ENCODE assay signal across 1 cellular context in the genomic region with DNA sequence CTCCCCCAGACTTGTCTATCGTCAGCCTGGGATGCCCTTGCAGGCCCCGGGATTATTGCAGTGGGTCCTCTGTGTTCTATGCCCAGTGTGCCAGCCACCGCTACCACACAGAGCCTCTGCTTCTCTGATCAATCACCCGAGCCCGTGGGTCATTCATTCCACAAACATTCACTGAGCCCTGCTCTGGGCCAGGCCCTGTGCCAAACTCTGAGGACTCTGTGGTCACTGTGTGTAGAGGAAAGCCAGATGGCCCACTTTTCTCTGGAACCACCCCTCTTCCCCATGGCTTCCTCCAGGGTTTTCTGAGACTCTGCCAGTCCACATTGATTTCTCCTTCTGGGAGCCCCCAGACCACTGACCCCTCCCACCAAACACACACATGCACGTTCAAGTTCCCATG.
TF ChIP-seq lines count a peak whose summit lies in the region.

No MANE protein-coding gene starts in this region.

TF ChIP-seq in H1, 55 proteins besides CTCF, POLR2A, EP300 and RAD21 (continued from another document):
- TF ChIP-seq, protein P1, sequence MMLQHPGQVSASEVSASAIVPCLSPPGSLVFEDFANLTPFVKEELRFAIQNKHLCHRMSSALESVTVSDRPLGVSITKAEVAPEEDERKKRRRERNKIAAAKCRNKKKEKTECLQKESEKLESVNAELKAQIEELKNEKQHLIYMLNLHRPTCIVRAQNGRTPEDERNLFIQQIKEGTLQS (IDR thresholded peaks at IDR 0.05; ENCODE audit: insufficient read depth, low read depth, low read length) = no peak
- no peak for TF ChIP-seq CBX5 (IDR thresholded peaks at IDR 0.05; ENCODE audit: low read depth, low read length)
- TF ChIP-seq MAFK (IDR thresholded peaks at IDR 0.05; ENCODE audit: low read depth, low read length) = no peak
- no peak for TF ChIP-seq GABPA (IDR thresholded peaks at IDR 0.05; ENCODE audit: borderline replicate concordance, insufficient read depth, low read length)
- TF ChIP-seq EZH2 (IDR thresholded peaks at IDR 0.05; ENCODE audit: low read depth, low read length, severe bottlenecking) = no peak
- TF ChIP-seq CHD1 (IDR thresholded peaks at IDR 0.05; ENCODE audit: low read depth, low read length) = no peak
- TF ChIP-seq BRCA1 (IDR thresholded peaks at IDR 0.05; ENCODE audit: low read depth, low read length) = no peak
- no peak for TF ChIP-seq CEBPB (IDR thresholded peaks at IDR 0.05; ENCODE audit: low read depth, low read length)
- TF ChIP-seq TAF1 (IDR thresholded peaks at IDR 0.05; ENCODE audit: low read depth, low read length) = no peak
- TF ChIP-seq SUZ12 (IDR thresholded peaks at IDR 0.05; ENCODE audit: low read length) = no peak
- TF ChIP-seq KDM4A (IDR thresholded peaks at IDR 0.05; ENCODE audit: low read depth, low read length, severe bottlenecking) = no peak
- TF ChIP-seq RXRA (IDR thresholded peaks at IDR 0.05; ENCODE audit: insufficient read depth, low read depth, low read length) = no peak
- no peak for TF ChIP-seq ZNF274 (IDR thresholded peaks at IDR 0.05; ENCODE audit: borderline replicate concordance, extremely low read depth, low read length)
- no peak for TF ChIP-seq JUND (IDR thresholded peaks at IDR 0.05; ENCODE audit: low read length)
